Comparison of ENCODE assay signal across 1 cellular context in genomic region chr2:104852161-104852689, GRCh38.
TF ChIP-seq lines count a peak whose summit lies in the region.

No MANE protein-coding gene starts in this region.

TF ChIP-seq in HEK293, 187 proteins besides CTCF, POLR2A, EP300 and RAD21 (continued from another document):
- TF ChIP-seq PRDM10 (tag by site-specific recombination; IDR thresholded peaks at IDR 0.05) (peak; percentile 84), ZNF600 (tag by site-specific recombination; IDR thresholded peaks at IDR 0.05) (peak; percentile 77), ZBTB8A (tag by site-specific recombination; IDR thresholded peaks at IDR 0.05) (peak; percentile 75), ZNF354C (tag by site-specific recombination; IDR thresholded peaks at IDR 0.05; ENCODE audit: borderline replicate concordance, low read depth) (no peak), ZSCAN23 (tag by site-specific recombination; IDR thresholded peaks at IDR 0.05) (no peak), KLF17 (tag by site-specific recombination; IDR thresholded peaks at IDR 0.05) (no peak), ELK4 (IDR thresholded peaks at IDR 0.05; ENCODE audit: borderline replicate concordance, low read depth, low read length) (no peak), ZNF112 (tag by site-specific recombination; IDR thresholded peaks at IDR 0.05) (no peak), TRIM28 (IDR thresholded peaks at IDR 0.05; ENCODE audit: borderline replicate concordance, low read length) (peak; percentile 26; the same call in 1 of the 2 replicates), SP2 (tag by site-specific recombination; IDR thresholded peaks at IDR 0.05) (no peak), ZNF132 (tag by site-specific recombination; IDR thresholded peaks at IDR 0.05; ENCODE audit: borderline replicate concordance) (no peak), PATZ1 (tag by site-specific recombination; IDR thresholded peaks at IDR 0.05) (peak; percentile 27), ZIC2 (tag by site-specific recombination; IDR thresholded peaks at IDR 0.05) (no peak), ZNF560 (tag by site-specific recombination; IDR thresholded peaks at IDR 0.05; ENCODE audit: borderline replicate concordance) (no peak), ZSCAN30 (tag by site-specific recombination; IDR thresholded peaks at IDR 0.05) (peak; percentile 56; the same call in 1 of the 2 replicates), ZNF324 (tag by site-specific recombination; IDR thresholded peaks at IDR 0.05) (no peak), ZNF629 (tag by site-specific recombination; IDR thresholded peaks at IDR 0.05) (no peak), ZBTB1 (tag by site-specific recombination; IDR thresholded peaks at IDR 0.05) (0 out of 2 replicates have a peak, but pooled peaks have one; percentile 68), ZNF169 (tag by site-specific recombination; IDR thresholded peaks at IDR 0.05) (no peak), ZNF707 (tag by site-specific recombination; IDR thresholded peaks at IDR 0.05) (no peak)
